28 cellular contexts compared by ENCODE assay signal in genomic region chr12:25023808-25024207, GRCh38.
DNase-seq lines count a peak whose midpoint lies in the region; ATAC-seq, FAIRE-seq and TF ChIP-seq lines count a peak whose summit lies in the region.
"Had no signal": no experiment of that assay in that cellular context is flagged by ENCODE, and none has a peak within 500 bp of the region (broad histone marks: within the 10 kb centered on the region; RNA-seq: fewer than 3 reads in every experiment).

No MANE protein-coding gene starts in this region.

- H4K20me1 ChIP-seq in BLaER1 = no peaks in the 10 kb centered on the region

- H3K4me1 ChIP-seq in BLaER1 = peaks cover 86% of the 10 kb centered on the region
- H3K4me1 ChIP-seq: foreskin keratinocyte, left ventricle myocardium inferior, psoas muscle, upper lobe of right lung had no signal

- no peak overlapping the region for H3K4me3 Mint-ChIP-seq in natural killer cell
- H3K4me3 Mint-ChIP-seq: activated naive CD8-positive, alpha-beta T cell treated with anti-CD3 and anti-CD28 coated beads for 36 hours; immature natural killer cell had no signal

- H3K36me3 Mint-ChIP-seq in natural killer cell = no peaks in the 10 kb centered on the region
- H3K36me3 Mint-ChIP-seq: activated naive CD8-positive, alpha-beta T cell treated with anti-CD3 and anti-CD28 coated beads for 36 hours; immature natural killer cell had no signal

- peaks cover 22% of the 10 kb centered on the region for H3K36me3 ChIP-seq in BLaER1
- H3K36me3 ChIP-seq: left ventricle myocardium inferior, upper lobe of right lung, WERI-Rb-1 had no signal

- H3K27me3 Mint-ChIP-seq in natural killer cell (ENCODE audit: low read depth in 2 of 2) = peaks cover 0 to 3% of the 10 kb centered on the region in 2 donors
- H3K27me3 Mint-ChIP-seq: activated naive CD8-positive, alpha-beta T cell treated with anti-CD3 and anti-CD28 coated beads for 36 hours had no signal

- FAIRE-seq in GM19239 (lab: Jason Lieb, UNC) = peak; percentile 68
- FAIRE-seq: A204.1, H54 had no signal

- no peaks in the 10 kb centered on the region for H3K27me3 ChIP-seq in BLaER1
- H3K27me3 ChIP-seq: foreskin keratinocyte, hepatocyte, upper lobe of right lung had no signal

- H3K9ac ChIP-seq in BLaER1 = peak overlapping the region; percentile 91
- H3K9ac ChIP-seq: SK-N-SH had no signal

- peak overlapping the region; percentile 95 for H3K4me2 ChIP-seq in BLaER1
- H3K4me2 ChIP-seq: hepatocyte, SK-N-SH had no signal

- no peaks in the 10 kb centered on the region for H3K4me1 Mint-ChIP-seq in natural killer cell
- H3K4me1 Mint-ChIP-seq: activated naive CD8-positive, alpha-beta T cell treated with anti-CD3 and anti-CD28 coated beads for 36 hours; immature natural killer cell had no signal

- H3K4me3 ChIP-seq in BLaER1 = peak overlapping the region; percentile 64
- H3K4me3 ChIP-seq: hepatocyte, left ventricle myocardium inferior, psoas muscle, upper lobe of right lung had no signal

- intact Hi-C loops in natural killer cell (cut with micrococcal nuclease) = no loop called here

- H3K9me3 Mint-ChIP-seq in natural killer cell = no peaks in the 10 kb centered on the region
- H3K9me3 Mint-ChIP-seq: activated T-helper 2 cell treated with anti-CD3 and anti-CD28 coated beads, Interferon-gamma antibody, Interleukin-2, Interleukin-4, amounts not matched to agents 10 μg/mL and 5 μg/mL and 100 μg/mL, durations not matched to agents 14 hours and 24 hours and 36 hours; immature natural killer cell had no signal

- peak; percentile 27 for ATAC-seq in HG03432 (IDR thresholded peaks at IDR 0.05; ENCODE audit: unreplicated experiment)
- ATAC-seq in natural killer cell = no peak
- ATAC-seq in HG03135 (IDR thresholded peaks at IDR 0.05; ENCODE audit: unreplicated experiment) = no peak
- ATAC-seq: foreskin keratinocyte, psoas muscle, upper lobe of right lung had no signal

- H3K27ac Mint-ChIP-seq in natural killer cell = no peak overlapping the region
- H3K27ac Mint-ChIP-seq: activated naive CD8-positive, alpha-beta T cell treated with anti-CD3 and anti-CD28 coated beads for 36 hours; activated T-helper 2 cell treated with anti-CD3 and anti-CD28 coated beads, Interferon-gamma antibody, Interleukin-2, Interleukin-4, amounts not matched to agents 10 μg/mL and 5 μg/mL and 100 μg/mL, durations not matched to agents 14 hours and 24 hours and 36 hours; immature natural killer cell had no signal

- H3K27ac ChIP-seq in BLaER1 = peak overlapping the region; percentile 95
- H3K27ac ChIP-seq: foreskin keratinocyte, hepatocyte, left ventricle myocardium inferior, psoas muscle, RWPE1, upper lobe of right lung, WERI-Rb-1 had no signal

- TF ChIP-seq CTCF in natural killer cell (IDR thresholded peaks at IDR 0.05) = no peak

- H3K9me3 ChIP-seq in BLaER1 = peaks cover 3% of the 10 kb centered on the region; the same call in 1 of the 2 replicates
- H3K9me3 ChIP-seq: psoas muscle, upper lobe of right lung had no signal

- DNase-seq in GM19239 (ENCODE audit: insufficient read length, low spot score) = peak; percentile 9
- DNase-seq in OCI-M1 (lab: John Stamatoyannopoulos, UW) = peak; percentile 17
- DNase-seq in cerebellar nuclear complex (lab: John Stamatoyannopoulos, UW) = no peak
- DNase-seq in SKM-1 treated with dmso at 0.1 percent for 144 hours (lab: John Stamatoyannopoulos, UW; ENCODE audit: unreplicated experiment) = no peak
- DNase-seq in natural killer cell = no peak
- DNase-seq: activated CD4-positive, alpha-beta T cell treated with anti-CD3 and anti-CD28 coated beads, Interleukin-2, amount 50 U/mL, for 1 hour; activated naive CD8-positive, alpha-beta T cell treated with anti-CD3 and anti-CD28 coated beads for 36 hours; effector CD8-positive, alpha-beta T cell; EL; foreskin keratinocyte; immature natural killer cell; Kasumi-1; left ventricle myocardium inferior; NCI-H1417 treated with DMSO at 0.1 percent for 48 hours; NCI-H510A treated with DMSO at 0.1 percent for 48 hours; psoas muscle; SK-N-SH; substantia nigra; upper lobe of right lung; WERI-Rb-1 had no signal

Comparison
In these comparisons a context has a peak if more than half of its experiments do, and no peak if none do; other contexts are left out.
1. DNase-seq: peak in GM19239 (single experiment) and OCI-M1 (single experiment); none in cerebellar nuclear complex (0 of 2), SKM-1 treated with dmso at 0.1 percent for 144 hours (single experiment) and natural killer cell (single experiment).